In the genomic region with DNA sequence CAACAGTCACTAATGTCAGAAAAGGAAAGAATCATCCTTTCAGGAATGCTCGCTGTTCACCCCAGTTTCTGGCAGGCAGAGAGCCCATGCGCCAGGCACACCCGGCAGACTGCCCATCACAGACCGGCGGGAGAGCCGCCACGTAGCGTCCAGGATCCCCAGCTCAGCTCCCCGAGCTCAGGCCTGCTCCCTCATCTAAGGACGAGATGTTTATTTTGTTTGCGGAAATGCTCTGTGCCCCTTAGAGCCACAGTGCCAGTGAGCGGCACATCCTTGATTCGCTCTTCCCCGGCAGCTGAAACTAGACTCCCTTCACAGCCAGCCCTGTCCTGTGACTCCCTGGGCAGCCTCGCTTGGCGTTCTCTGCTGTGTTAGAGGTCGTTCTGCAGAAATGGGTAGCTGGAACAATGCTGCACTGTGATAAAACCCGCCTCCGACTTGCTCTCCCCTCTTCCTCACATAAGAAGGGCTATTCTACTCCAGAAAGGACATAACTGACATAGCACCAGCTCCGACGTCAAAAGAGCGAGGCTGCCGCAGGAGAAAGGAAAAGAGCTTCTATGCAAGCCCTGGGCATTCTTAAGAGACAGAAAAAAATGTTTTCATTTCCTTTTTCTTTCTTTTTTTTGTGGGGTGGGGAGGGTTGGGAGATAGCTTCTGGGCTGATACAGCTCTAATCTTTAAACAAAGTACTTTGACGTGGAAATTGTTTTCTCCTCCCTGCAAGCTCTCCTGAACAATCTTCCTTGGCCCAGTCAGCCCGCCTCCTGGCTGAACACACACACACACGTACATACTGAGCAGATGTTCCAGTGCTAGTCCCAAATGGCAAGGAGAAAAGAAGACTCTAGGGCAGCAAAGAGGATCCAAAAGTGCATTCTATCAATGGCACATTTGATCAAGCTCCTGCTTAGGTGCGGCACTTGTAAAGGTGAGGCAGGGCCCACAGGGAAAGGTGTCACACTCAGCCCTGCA, we compare ENCODE assay signal across 10 cellular contexts. TPM values are rescaled to one million over a fixed set of nuclear protein-coding genes. Genes with fewer than 3 reads are reported as not detected.
DNase-seq lines count a peak whose midpoint lies in the region; ATAC-seq and TF ChIP-seq lines count a peak whose summit lies in the region.
"Had no signal": no experiment of that assay in that cellular context is flagged by ENCODE, and none has a peak within 500 bp of the region (broad histone marks: within the 10 kb centered on the region; RNA-seq: fewer than 3 reads in every experiment).

No MANE protein-coding gene starts in this region.

- ATAC-seq in GM18909 (IDR thresholded peaks at IDR 0.05; ENCODE audit: poor library complexity, unreplicated experiment) (no peak), left colon (no peak), GM19328 (IDR thresholded peaks at IDR 0.05; ENCODE audit: unreplicated experiment) (no peak)

- H4K20me1 ChIP-seq in neural progenitor cell (ENCODE audit: low read depth), result peaks cover 20% of the 10 kb centered on the region

- H3K4me1 ChIP-seq in neural progenitor cell, result peaks cover 34% of the 10 kb centered on the region

- no peak overlapping the region for H3K4me3 ChIP-seq in neural progenitor cell

- no peaks in the 10 kb centered on the region for H3K27me3 ChIP-seq in neural progenitor cell

- DNase-seq in AG20443 (ENCODE audit: low spot score) (peak; percentile 73), SK-MEL-5 (ENCODE audit: low read depth, low spot score) (peak; percentile 99), globus pallidus (ENCODE audit: low spot score) (peak; percentile 98), neural progenitor cell (ENCODE audit: low spot score) (no peak), SK-N-DZ (ENCODE audit: low spot score) (no peak), left colon (no peak)

- peaks cover 28% of the 10 kb centered on the region for H3F3A ChIP-seq in neural progenitor cell (ENCODE audit: low read depth)

- intact Hi-C loops in left colon (cut with DNase I, micrococcal nuclease), result no loop called here

- H3K27ac ChIP-seq in neural progenitor cell, result peak overlapping the region; percentile 37

- H3K9me3 ChIP-seq in neural progenitor cell (ENCODE audit: low read depth), result peaks cover 5% of the 10 kb centered on the region

- peaks cover 48% of the 10 kb centered on the region for H3K4me1 Mint-ChIP-seq in neural progenitor cell

- in situ Hi-C loops in SK-MEL-5 (cut with HindIII; ENCODE audit: low pct_unique_long_range_greater_than_20kb, low sequenced_read_pairs), result no loop called here

- no peaks in the 10 kb centered on the region for H3K79me2 ChIP-seq in neural progenitor cell (ENCODE audit: low read depth)

- no peak overlapping the region for H3K4me2 ChIP-seq in neural progenitor cell

- TF ChIP-seq CTCF in neural progenitor cell (IDR thresholded peaks at IDR 0.05), result no peak

- H2AFZ ChIP-seq in neural progenitor cell (replicated peaks), result no peak overlapping the region

- H3K9me3 Mint-ChIP-seq in neural progenitor cell, result peaks cover 15% of the 10 kb centered on the region

- H3K4me3 Mint-ChIP-seq in neural progenitor cell, result no peak overlapping the region

- peaks cover 15% of the 10 kb centered on the region for H3K36me3 ChIP-seq in neural progenitor cell

- peak overlapping the region; percentile 16 for H3K9ac ChIP-seq in neural progenitor cell

- H3K27me3 Mint-ChIP-seq in neural progenitor cell (ENCODE audit: insufficient read depth, low read depth), result peaks cover 10% of the 10 kb centered on the region

- no peak overlapping the region for H3K27ac Mint-ChIP-seq in neural progenitor cell

- H3K36me3 Mint-ChIP-seq in neural progenitor cell, result peaks cover 60% of the 10 kb centered on the region

RNA-seq across cellular contexts. Expression of a gene that starts 37.2 kb away (rescaled TPM):
- not detected in 2 replicates for total RNA-seq in SK-MEL-5 (2014; rRNA removed; shearing (Covaris generic))
- polyA plus RNA-seq in SK-MEL-5 (2015; cell fraction: cytosol; rRNA removed), result not detected in 2 replicates
- polyA plus RNA-seq in SK-MEL-5 (2015; cell fraction: nucleus; rRNA removed), result not detected in 2 replicates
- total RNA-seq in neural progenitor cell (ENCODE audit: low replicate concordance) (not detected in 2 replicates), left colon (not detected)
- polyA plus RNA-seq in SK-N-DZ (2014; cell fraction: cytosol; rRNA removed), result not detected in 2 replicates
- not detected in 2 replicates for polyA plus RNA-seq in SK-N-DZ (2014; cell fraction: nucleus; rRNA removed)
- total RNA-seq: kidney epithelial cell had no signal
- polyA plus RNA-seq: AG04450 had no signal

RNA-seq across cellular contexts. Expression of a gene that starts 56.9 kb away (rescaled TPM):
- 33.7 and 34.2 TPM in 2 replicates for total RNA-seq in SK-MEL-5 (2014; rRNA removed; shearing (Covaris generic))
- polyA plus RNA-seq in SK-MEL-5 (2015; cell fraction: cytosol; rRNA removed), result 29.9 and 40.6 TPM in 2 replicates
- 23.1 and 28.9 TPM in 2 replicates for polyA plus RNA-seq in SK-MEL-5 (2015; cell fraction: nucleus; rRNA removed)
- total RNA-seq in neural progenitor cell (ENCODE audit: low replicate concordance), result 7.7 and 12.2 TPM in 2 replicates
- 8.7 and 9.2 TPM in 2 replicates for polyA plus RNA-seq in SK-N-DZ (2014; cell fraction: cytosol; rRNA removed)
- 11.7 and 13.9 TPM in 2 replicates for polyA plus RNA-seq in SK-N-DZ (2014; cell fraction: nucleus; rRNA removed)
- total RNA-seq in left colon, result 10 to 100 TPM in 1 of 2 donors, 1 to 10 TPM in 1; 7.3 to 12.6 TPM

RNA-seq across cellular contexts. Expression of a gene that starts 57.0 kb away (rescaled TPM):
- 10.5 and 12.1 TPM in 2 replicates for total RNA-seq in SK-MEL-5 (2014; rRNA removed; shearing (Covaris generic))
- polyA plus RNA-seq in SK-MEL-5 (2015; cell fraction: cytosol; rRNA removed), result 10.4 and 13.4 TPM in 2 replicates
- polyA plus RNA-seq in SK-MEL-5 (2015; cell fraction: nucleus; rRNA removed), result 7.4 and 8.7 TPM in 2 replicates
- total RNA-seq in neural progenitor cell (ENCODE audit: low replicate concordance) (50.4 and 64.0 TPM in 2 replicates), left colon (1 to 10 TPM; 6.4 to 9.5 TPM)
- 38.3 and 41.4 TPM in 2 replicates for polyA plus RNA-seq in SK-N-DZ (2014; cell fraction: cytosol; rRNA removed)
- polyA plus RNA-seq in SK-N-DZ (2014; cell fraction: nucleus; rRNA removed), result 13.2 and 15.7 TPM in 2 replicates

Comparison
In these comparisons a context has a peak if more than half of its experiments do, and no peak if none do; other contexts are left out.
1. DNase-seq: peak in AG20443 (single experiment), SK-MEL-5 (single experiment) and globus pallidus (single experiment); none in neural progenitor cell (single experiment), SK-N-DZ (single experiment) and left colon (0 of 2).